12 cellular contexts compared by ENCODE assay signal in genomic region chr3:170330366-170330765, GRCh38. TPM values are rescaled to one million over a fixed set of nuclear protein-coding genes. Genes with fewer than 3 reads are reported as not detected.
DNase-seq lines count a peak whose midpoint lies in the region; ATAC-seq and TF ChIP-seq lines count a peak whose summit lies in the region.
"Had no signal": no experiment of that assay in that cellular context is flagged by ENCODE, and none has a peak within 500 bp of the region (broad histone marks: within the 10 kb centered on the region; RNA-seq: fewer than 3 reads in every experiment).

No MANE protein-coding gene starts in this region.

- no peak overlapping the region for H2AK5ac ChIP-seq in IMR-90 (ENCODE audit: low read depth, low read length)
- no peak overlapping the region for H2AK5ac ChIP-seq in mesendoderm (ENCODE audit: low read length)

- H2BK5ac ChIP-seq in IMR-90 (ENCODE audit: low read depth, low read length, poor library complexity, severe bottlenecking) (no peak overlapping the region), mesendoderm (ENCODE audit: low read length) (no peak overlapping the region)

- no peak overlapping the region for H4K91ac ChIP-seq in IMR-90 (ENCODE audit: insufficient read depth, low read depth, low read length)

- no peak overlapping the region for H3K18ac ChIP-seq in IMR-90 (ENCODE audit: low read depth, low read length)
- H3K18ac ChIP-seq in mesendoderm (ENCODE audit: low read length): no peak overlapping the region

- H3K4me3 ChIP-seq in IMR-90 (ENCODE audit: insufficient read depth, low read depth, low read length): no peak overlapping the region
- H3K4me3 ChIP-seq in brain microvascular endothelial cell (ENCODE audit: low read depth, low read length): no peak overlapping the region
- no peak overlapping the region for H3K4me3 ChIP-seq in mesendoderm (ENCODE audit: low read length)
- no peak overlapping the region for H3K4me3 ChIP-seq in HAP-1
- H3K4me3 ChIP-seq: upper lobe of left lung had no signal

- H4K8ac ChIP-seq in IMR-90 (ENCODE audit: low read depth in 2 of 2, low read length in 2 of 2): no peak overlapping the region
- no peak overlapping the region for H4K8ac ChIP-seq in mesendoderm (ENCODE audit: low read depth, low read length)

- H4K5ac ChIP-seq in IMR-90 (ENCODE audit: low read depth, low read length) (no peak overlapping the region), mesendoderm (ENCODE audit: low read length) (no peak overlapping the region)

- POLR2A ChIA-PET in IMR-90 (lab: Charles Lee; ENCODE audit: unreplicated experiment): no interaction called here

- H3K9me1 ChIP-seq in IMR-90 (ENCODE audit: insufficient read depth, low read length): no peaks in the 10 kb centered on the region

- H3K4me2 ChIP-seq in IMR-90 (ENCODE audit: low read depth, low read length) (no peak overlapping the region), mesendoderm (ENCODE audit: low read length) (no peak overlapping the region)

- no peak overlapping the region for H2BK120ac ChIP-seq in IMR-90 (ENCODE audit: low read depth, low read length)
- no peak overlapping the region for H2BK120ac ChIP-seq in mesendoderm (ENCODE audit: low read depth, low read length)

- CTCF ChIA-PET in IMR-90 (lab: Yijun Ruan, JAX): no interaction called here

- H3K23ac ChIP-seq in IMR-90 (ENCODE audit: low read depth, low read length) (no peak overlapping the region), mesendoderm (ENCODE audit: low read length) (no peak overlapping the region)

- H3K9ac ChIP-seq in IMR-90 (ENCODE audit: low read depth, low read length) (no peak overlapping the region), mesendoderm (ENCODE audit: low read length) (no peak overlapping the region)

- no peaks in the 10 kb centered on the region for H4K20me1 ChIP-seq in IMR-90 (ENCODE audit: insufficient read depth, low read length)

- TF ChIP-seq POLR2A in IMR-90 (IDR thresholded peaks at IDR 0.05; ENCODE audit: low read depth, low read length): no peak

- no peaks in the 10 kb centered on the region for H3K79me2 ChIP-seq in mesendoderm (ENCODE audit: control insufficient read depth, insufficient read depth, low read length)

- TF ChIP-seq RAD21 in IMR-90 (IDR thresholded peaks at IDR 0.05; ENCODE audit: low read length): no peak

- H3K56ac ChIP-seq in IMR-90 (ENCODE audit: extremely low read depth, insufficient read depth, low read length): no peak overlapping the region
- H3K56ac ChIP-seq in mesendoderm (ENCODE audit: low read length): no peak overlapping the region

- ATAC-seq in IMR-90 (ENCODE audit: low read depth) (peak; percentile 27; the same call in 1 of the 2 replicates), HG03521 (IDR thresholded peaks at IDR 0.05; ENCODE audit: unreplicated experiment) (no peak)

- H3K4me1 ChIP-seq in IMR-90 (ENCODE audit: control insufficient read depth, insufficient read depth, low read length): peaks cover 2% of the 10 kb centered on the region; the same call in 1 of the 2 replicates
- no peaks in the 10 kb centered on the region for H3K4me1 ChIP-seq in mesendoderm (ENCODE audit: control insufficient read depth, low read depth, low read length)
- no peaks in the 10 kb centered on the region for H3K4me1 ChIP-seq in HAP-1

- H3K27ac ChIP-seq in IMR-90 (ENCODE audit: insufficient read depth, low read length) (no peak overlapping the region), brain microvascular endothelial cell (no peak overlapping the region), mesendoderm (ENCODE audit: low read depth, low read length) (no peak overlapping the region)
- H3K27ac ChIP-seq: upper lobe of left lung had no signal

- no peak overlapping the region for H2AK9ac ChIP-seq in IMR-90 (replicated peaks; ENCODE audit: low read depth, low read length, poor library complexity)

- H2BK15ac ChIP-seq in IMR-90 (ENCODE audit: low read depth, low read length) (no peak overlapping the region), mesendoderm (replicated peaks; ENCODE audit: low read depth) (no peak overlapping the region)

- no peak for TF ChIP-seq CTCF in IMR-90 (conservative IDR thresholded peaks at IDR 0.05; ENCODE audit: low read depth, low read length)
- no peak for TF ChIP-seq CTCF in brain microvascular endothelial cell (IDR thresholded peaks at IDR 0.05; ENCODE audit: low read depth, low read length, missing control alignments)

- H3K36me3 ChIP-seq in IMR-90 (ENCODE audit: control insufficient read depth, insufficient read depth, low read length) (no peaks in the 10 kb centered on the region), brain microvascular endothelial cell (replicated peaks) (no peaks in the 10 kb centered on the region), mesendoderm (ENCODE audit: control insufficient read depth, insufficient read depth, low read length) (no peaks in the 10 kb centered on the region), HAP-1 (replicated peaks) (no peaks in the 10 kb centered on the region)
- H3K36me3 ChIP-seq: upper lobe of left lung had no signal

- H3K9me3 ChIP-seq in IMR-90 (ENCODE audit: control insufficient read depth, insufficient read depth, low read length): peaks cover 3% of the 10 kb centered on the region
- H3K9me3 ChIP-seq in HAP-1: peaks cover 3% of the 10 kb centered on the region; the same call in 1 of the 2 replicates
- H3K9me3 ChIP-seq: upper lobe of left lung had no signal

- no peak overlapping the region for H2AFZ ChIP-seq in IMR-90 (replicated peaks; ENCODE audit: low read length, poor library complexity)

- dilution Hi-C loops in IMR-90 (cut with HindIII; ENCODE audit: low sequenced_read_pairs, unreplicated experiment): no loop called here

- H3K4ac ChIP-seq in IMR-90 (ENCODE audit: low read depth, low read length) (no peak overlapping the region), mesendoderm (ENCODE audit: low read depth, low read length) (no peak overlapping the region)

- no TSS peak for BruUV-seq in IMR-90 (replicated peaks; lab: Mats Ljungman, UMichigan)

- peak; percentile 79 for DNase-seq in Daoy (ENCODE audit: low read depth)
- peak; percentile 46 for DNase-seq in IMR-90
- DNase-seq in brain microvascular endothelial cell: peak; percentile 44
- peak; percentile 76 for DNase-seq in mesendoderm
- DNase-seq in HAP-1 (ENCODE audit: low spot score in 2 of 2): no peak
- DNase-seq in activated T-cell treated with anti-CD3 and anti-CD28 coated beads, Interleukin-2, amount 50 U/mL, for 48 hours: no peak
- no peak for DNase-seq in amygdala (lab: John Stamatoyannopoulos, UW)
- DNase-seq: activated CD4-positive, CD25-positive, alpha-beta regulatory T cell; activated naive CD4-positive, alpha-beta T cell treated with Interleukin-2 at 50 U/mL for 16 hours; posterior cingulate gyrus had no signal

- WGBS in IMR-90 (ENCODE audit: extremely low coverage in 2 of 2, insufficient read length in 1 of 2), 2 experiments: no CpG with 5 or more reads among the region's 5 CpGs
- no CpG with 5 or more reads among the region's 5 CpGs for WGBS in mesendoderm (ENCODE audit: extremely low coverage, insufficient coverage, low lambda C conversion rate)

- H3K79me1 ChIP-seq in IMR-90 (ENCODE audit: low read depth in 1 of 2, low read length in 2 of 2) (no peaks in the 10 kb centered on the region), mesendoderm (ENCODE audit: low read length) (no peaks in the 10 kb centered on the region)

- H3K14ac ChIP-seq in IMR-90 (replicated peaks; ENCODE audit: low read depth, low read length): no peak overlapping the region

- H3K27me3 ChIP-seq in IMR-90 (ENCODE audit: control insufficient read depth, insufficient read depth, low read length): no peaks in the 10 kb centered on the region
- H3K27me3 ChIP-seq in brain microvascular endothelial cell (replicated peaks): no peaks in the 10 kb centered on the region
- H3K27me3 ChIP-seq in mesendoderm (ENCODE audit: insufficient read depth, low read length, poor library complexity): no peaks in the 10 kb centered on the region
- H3K27me3 ChIP-seq in HAP-1 (ENCODE audit: low read depth): no peaks in the 10 kb centered on the region
- H3K27me3 ChIP-seq: upper lobe of left lung had no signal

- intact Hi-C loops in IMR-90 (cut with micrococcal nuclease): no loop called here

- no peak overlapping the region for H2BK20ac ChIP-seq in IMR-90 (ENCODE audit: low read depth, low read length)

- in situ Hi-C loops in IMR-90 (cut with MboI; ENCODE audit: low sequenced_read_pairs) (no loop called here), brain microvascular endothelial cell (cut with HindIII; ENCODE audit: low pct_ligation_motif_present, low sequenced_read_pairs) (no loop called here), HAP-1 (cut with MboI; ENCODE audit: low sequenced_read_pairs) (no loop called here)

TF ChIP-seq in IMR-90, 13 proteins besides CTCF, POLR2A, EP300 and RAD21:
- TF ChIP-seq MXI1 (IDR thresholded peaks at IDR 0.05; ENCODE audit: borderline replicate concordance, low read depth, low read length): no peak
- TF ChIP-seq CEBPB (IDR thresholded peaks at IDR 0.05; ENCODE audit: low read depth, low read length): no peak
- peak; percentile 37; the same call in 1 of the 2 replicates for TF ChIP-seq FOS (IDR thresholded peaks at IDR 0.05; ENCODE audit: low read depth, low read length)
- TF ChIP-seq SMC3 (IDR thresholded peaks at IDR 0.05; ENCODE audit: low read depth, low read length): no peak

RNA-seq across cellular contexts. Expression of gene SKIL, which starts 27.1 kb away (rescaled TPM):
- 34.4 and 39.9 TPM in 2 replicates for total RNA-seq in Daoy (2014; rRNA removed; shearing (Covaris generic))
- total RNA-seq in IMR-90 (2012; rRNA removed): 51.7 and 55.9 TPM in 2 replicates
- 7.2 and 9.2 TPM in 2 replicates for polyA plus RNA-seq in IMR-90 (2012; rRNA removed)
- polyA plus RNA-seq in IMR-90 (2012; cell fraction: cytosol; rRNA removed): 1.4 and 1.9 TPM in 2 replicates
- 1.9 and 15.7 TPM in 2 replicates for polyA plus RNA-seq in IMR-90 (2012; cell fraction: nucleus; rRNA removed; ENCODE audit: low replicate concordance)
- polyA plus RNA-seq in mesendoderm (2013, experiment 1 of 2): 68.6 TPM
- polyA plus RNA-seq in mesendoderm (2013, experiment 2 of 2): 69.3 TPM

Comparison
In these comparisons a context has a peak if more than half of its experiments do, and no peak if none do; other contexts are left out.
1. DNase-seq: peak in Daoy (single experiment), IMR-90 (single experiment), brain microvascular endothelial cell (single experiment) and mesendoderm (single experiment); none in HAP-1 (0 of 2), activated T-cell treated with anti-CD3 and anti-CD28 coated beads, Interleukin-2, amount 50 U/mL, for 48 hours (0 of 2) and amygdala (0 of 56).